10 cellular contexts compared by ENCODE assay signal in genomic region chr17:82590881-82591539, GRCh38. TPM values are rescaled to one million over a fixed set of nuclear protein-coding genes. Genes with fewer than 3 reads are reported as not detected.
A peak's percentile ranks its signal among the peaks of the same experiment; 100 is the strongest.
DNase-seq lines count a peak whose midpoint lies in the region; ATAC-seq and TF ChIP-seq lines count a peak whose summit lies in the region.
"Had no signal": no experiment of that assay in that cellular context is flagged by ENCODE, and none has a peak within 500 bp of the region (broad histone marks: within the 10 kb centered on the region; RNA-seq: fewer than 3 reads in every experiment).

No MANE protein-coding gene starts in this region.

- H3K9me3 ChIP-seq in MG63, result no peaks in the 10 kb centered on the region

- TF ChIP-seq CTCF in mesothelial cell of epicardium (IDR thresholded peaks at IDR 0.05; ENCODE audit: unreplicated experiment) (no peak), type B pancreatic cell (conservative IDR thresholded peaks at IDR 0.05) (no peak)

- H3K27ac ChIP-seq in caudate nucleus (ENCODE audit: low read depth, low read length), result peak overlapping the region; percentile 99

- intact Hi-C loops in posterior vena cava (cut with DNase I), result no loop called here

- H3K36me3 ChIP-seq in MG63, result peaks cover 57% of the 10 kb centered on the region

- DNase-seq in activated T-cell treated with anti-CD3 and anti-CD28 coated beads, Interleukin-2, amount 50 U/mL, for 72 hours, result no peak
- DNase-seq in activated T-cell treated with anti-CD3 and anti-CD28 coated beads for 4 hours, result no peak
- no peak for DNase-seq in caudate nucleus (lab: John Stamatoyannopoulos, UW)
- no peak for DNase-seq in mesothelial cell of epicardium (ENCODE audit: low spot score in 2 of 2, unreplicated experiment in 2 of 2)
- no peak for DNase-seq in type B pancreatic cell (ENCODE audit: extremely low spot score, unreplicated experiment)
- DNase-seq in MG63, result no peak
- DNase-seq in Kasumi-1 (lab: John Stamatoyannopoulos, UW), result no peak
- no peak for DNase-seq in posterior vena cava (ENCODE audit: low spot score)
- DNase-seq: activated effector memory CD4-positive, alpha-beta T cell treated with Interleukin-2 at 50 U/mL for 16 hours; kidney glomerular epithelial cell had no signal

- no peaks in the 10 kb centered on the region for H3K27me3 Mint-ChIP-seq in activated T-cell treated with anti-CD3 and anti-CD28 coated beads, Interleukin-2, amount 50 U/mL, for 72 hours (ENCODE audit: low read depth)
- H3K27me3 Mint-ChIP-seq in mesothelial cell of epicardium (ENCODE audit: low read depth) (no peaks in the 10 kb centered on the region), type B pancreatic cell (no peaks in the 10 kb centered on the region)

- no peak for ATAC-seq in activated T-cell treated with anti-CD3 and anti-CD28 coated beads, Interleukin-2, amount 50 U/mL, for 72 hours (replicated peaks in 1 of 2)

- no peaks in the 10 kb centered on the region for H3K27me3 ChIP-seq in MG63

- H3K36me3 Mint-ChIP-seq in activated T-cell treated with anti-CD3 and anti-CD28 coated beads, Interleukin-2, amount 50 U/mL, for 72 hours (ENCODE audit: insufficient read depth in 2 of 2), result peaks cover 11 to 14% of the 10 kb centered on the region in 2 donors
- peaks cover 20% of the 10 kb centered on the region for H3K36me3 Mint-ChIP-seq in mesothelial cell of epicardium
- peaks cover 11% of the 10 kb centered on the region for H3K36me3 Mint-ChIP-seq in type B pancreatic cell

- H3K27ac Mint-ChIP-seq in activated T-cell treated with anti-CD3 and anti-CD28 coated beads, Interleukin-2, amount 50 U/mL, for 72 hours, result peak overlapping the region; percentile 81
- H3K27ac Mint-ChIP-seq in mesothelial cell of epicardium, result peak overlapping the region; percentile 96
- peak overlapping the region; percentile 97 for H3K27ac Mint-ChIP-seq in type B pancreatic cell

- H3K9me3 Mint-ChIP-seq in activated T-cell treated with anti-CD3 and anti-CD28 coated beads, Interleukin-2, amount 50 U/mL, for 72 hours, result no peaks in the 10 kb centered on the region
- H3K9me3 Mint-ChIP-seq in mesothelial cell of epicardium (no peaks in the 10 kb centered on the region), type B pancreatic cell (no peaks in the 10 kb centered on the region)

- peaks cover 58% of the 10 kb centered on the region for H3K4me1 Mint-ChIP-seq in activated T-cell treated with anti-CD3 and anti-CD28 coated beads, Interleukin-2, amount 50 U/mL, for 72 hours (ENCODE audit: low read depth)
- H3K4me1 Mint-ChIP-seq in mesothelial cell of epicardium (peaks cover 24% of the 10 kb centered on the region), type B pancreatic cell (ENCODE audit: unreplicated experiment) (peaks cover 11% of the 10 kb centered on the region)

- H3K4me3 ChIP-seq in MG63, result no peak overlapping the region

- H3K4me3 Mint-ChIP-seq in activated T-cell treated with anti-CD3 and anti-CD28 coated beads, Interleukin-2, amount 50 U/mL, for 72 hours, result no peak overlapping the region
- H3K4me3 Mint-ChIP-seq in mesothelial cell of epicardium, result no peak overlapping the region
- no peak overlapping the region for H3K4me3 Mint-ChIP-seq in type B pancreatic cell

RNA-seq across cellular contexts. Expression of gene WDR45B, which starts 57.2 kb away (rescaled TPM):
- total RNA-seq in activated T-cell treated with anti-CD3 and anti-CD28 coated beads, Interleukin-2, amount 50 U/mL, for 72 hours, result 10 to 100 TPM; 51.1 to 52.3 TPM
- total RNA-seq in mesothelial cell of epicardium, result 90.2 to 93.3 TPM (median 92.3 TPM) in 3 replicates
- total RNA-seq in type B pancreatic cell (ENCODE audit: low replicate concordance), result 74.0 and 100 TPM in 2 replicates
- 110 and 119 TPM in 2 replicates for total RNA-seq in MG63 (2014; rRNA removed; shearing (Covaris generic); ENCODE audit: low replicate concordance)
- total RNA-seq in posterior vena cava, result 10 to 100 TPM; 49.7 to 56.5 TPM
